Comparison of ENCODE assay signal across 27 cellular contexts in the genomic region with DNA sequence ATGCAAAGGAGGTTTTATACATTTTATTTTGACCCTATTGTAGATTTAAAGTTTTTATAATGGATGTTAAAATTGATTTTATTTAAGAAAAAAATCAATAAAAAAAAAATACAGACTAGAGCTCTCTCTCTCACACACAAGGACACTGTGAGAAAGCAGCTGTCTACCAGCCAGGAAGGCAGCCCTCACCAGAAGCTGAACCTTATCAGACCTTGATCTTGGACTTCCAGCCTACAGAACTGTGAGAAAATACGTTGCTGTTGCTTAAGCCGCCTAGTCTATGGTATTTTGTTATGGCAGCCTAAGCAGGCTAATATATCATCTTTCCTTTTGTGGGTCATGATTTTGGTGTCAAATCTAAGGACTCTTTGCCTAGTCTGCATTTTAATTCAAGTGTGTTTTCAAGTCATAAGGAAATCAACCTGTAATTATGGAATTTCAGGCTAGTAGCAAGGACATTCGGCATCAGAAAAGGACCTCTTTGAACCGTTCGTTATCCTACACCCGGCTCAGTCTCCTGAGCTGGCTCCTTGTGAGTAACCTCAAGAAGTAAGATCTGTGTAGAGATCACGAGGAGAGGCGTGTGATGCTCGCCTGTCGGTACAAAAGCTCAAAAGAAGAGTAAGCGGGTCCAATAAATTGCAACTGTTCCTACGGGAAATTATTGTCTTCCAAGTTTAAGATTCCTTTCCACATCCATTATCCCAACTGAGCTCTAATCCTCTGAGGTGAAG.
"Had no signal": no experiment of that assay in that cellular context is flagged by ENCODE, and none has a peak within 500 bp of the region (broad histone marks: within the 10 kb centered on the region; RNA-seq: fewer than 3 reads in every experiment).

No MANE protein-coding gene starts in this region.

- H3K4me3 ChIP-seq: PC-9 had no signal

- DNase-seq: activated CD4-positive, alpha-beta memory T cell treated with anti-CD3 and anti-CD28 coated beads, Interleukin-2, amount 10 ng/mL, durations not matched to agents 7 days and 5 days; activated CD4-positive, alpha-beta T cell treated with anti-CD3 and anti-CD28 coated beads for 1 hour; activated CD4-positive, alpha-beta T cell treated with anti-CD3 and anti-CD28 coated beads for 48 hours; activated CD4-positive, CD25-positive, alpha-beta regulatory T cell; activated gamma-delta T cell; activated naive CD4-positive, alpha-beta T cell treated with Interleukin-2 at 50 U/mL for 16 hours; activated naive CD8-positive, alpha-beta T cell treated with anti-CD3 and anti-CD28 coated beads, Interleukin-2, amount 10 ng/mL, durations not matched to agents 7 days and 5 days; activated T-cell treated with anti-CD3 and anti-CD28 coated beads, Interleukin-2, amount 50 U/mL, for 24 hours; anterior cingulate cortex; brain microvascular endothelial cell; central memory CD4-positive, alpha-beta T cell; MM.1S; MV-4-11; NCI-H1092; NCI-H1436 treated with DMSO at 0.1 percent for 48 hours; NCI-H1694 treated with DMSO at 0.1 percent for 48 hours; NCI-H2029 treated with DMSO at 0.1 percent for 48 hours; NCI-H2107; NCI-H2171; NCI-H510A; NCI-H526; NCI-H748 treated with DMSO at 0.1 percent for 48 hours; PC-9; SIG-M5; T1000; WERI-Rb-1 had no signal

- ATAC-seq: Right ventricle myocardium inferior had no signal
